Comparison of ENCODE assay signal across 19 cellular contexts in genomic region chr3:13544951-13545651, GRCh38. TPM values are rescaled to one million over a fixed set of nuclear protein-coding genes. Genes with fewer than 3 reads are reported as not detected.
A peak's percentile ranks its signal among the peaks of the same experiment; 100 is the strongest.
DNase-seq lines count a peak whose midpoint lies in the region; ATAC-seq, FAIRE-seq and TF ChIP-seq lines count a peak whose summit lies in the region.
"Had no signal": no experiment of that assay in that cellular context is flagged by ENCODE, and none has a peak within 500 bp of the region (broad histone marks: within the 10 kb centered on the region; RNA-seq: fewer than 3 reads in every experiment).

No MANE protein-coding gene starts in this region.

- H3K4me3 ChIP-seq in Caco-2 (ENCODE audit: low read depth, low read length) = no peak overlapping the region
- no peak overlapping the region for H3K4me3 ChIP-seq in ascending aorta
- no peak overlapping the region for H3K4me3 ChIP-seq in neural progenitor cell
- H3K4me3 ChIP-seq: lower lobe of right lung, thoracic aorta had no signal

- H3K4me1 Mint-ChIP-seq in Caco-2 (ENCODE audit: low read depth, unreplicated experiment) (peaks cover 32% of the 10 kb centered on the region), HFFc6 (ENCODE audit: low read depth) (peaks cover 79% of the 10 kb centered on the region), neural progenitor cell (peaks cover 41% of the 10 kb centered on the region)

- DNase-seq in Caco-2 (no peak), HFFc6 (no peak), ascending aorta (ENCODE audit: low spot score in 2 of 2) (no peak), neural progenitor cell (ENCODE audit: low spot score) (no peak), GF-D8 (lab: John Stamatoyannopoulos, UW) (no peak), H54 (ENCODE audit: insufficient read length, low spot score) (no peak)
- no peak for DNase-seq in NK-92 treated with Interleukin-12 subunit alpha and Interleukin-12 subunit beta, amount 100 ng/mL, for 24 hours (lab: John Stamatoyannopoulos, UW)
- DNase-seq: cortex of kidney, DMS153, lower lobe of right lung, NCI-H2029, NCI-H69 had no signal

- intact Hi-C loops in Caco-2 (cut with micrococcal nuclease; ENCODE audit: unreplicated experiment) (loop anchor here (5.0 kb wide), 2 partner anchors 38 to 52 kb away; no protein-coding TSS in a partner anchor), ascending aorta (cut with DNase I) (no loop called here)

- peaks cover 24% of the 10 kb centered on the region for H3K4me1 ChIP-seq in Caco-2
- peaks cover 4 to 10% of the 10 kb centered on the region in 2 donors for H3K4me1 ChIP-seq in ascending aorta
- no peaks in the 10 kb centered on the region for H3K4me1 ChIP-seq in neural progenitor cell

- no peak overlapping the region for H3K9ac ChIP-seq in neural progenitor cell

- TF ChIP-seq CTCF in Caco-2 (IDR thresholded peaks at IDR 0.05; ENCODE audit: insufficient read depth in 1 of 2, low read depth in 1 of 2, low read length in 1 of 2, severe bottlenecking in 1 of 2, unreplicated experiment in 1 of 2) (no peak), HFFc6 (IDR thresholded peaks at IDR 0.05) (no peak), ascending aorta (IDR thresholded peaks at IDR 0.05) (no peak), neural progenitor cell (IDR thresholded peaks at IDR 0.05) (no peak)

- H4K20me1 ChIP-seq in neural progenitor cell (ENCODE audit: low read depth) = no peaks in the 10 kb centered on the region

- no peaks in the 10 kb centered on the region for H3K36me3 ChIP-seq in Caco-2 (ENCODE audit: control insufficient read depth, insufficient read depth, low read length)
- H3K36me3 ChIP-seq in ascending aorta = no peaks in the 10 kb centered on the region
- no peaks in the 10 kb centered on the region for H3K36me3 ChIP-seq in neural progenitor cell
- H3K36me3 ChIP-seq: lower lobe of right lung, thoracic aorta had no signal

- H3K27ac Mint-ChIP-seq in Caco-2 (ENCODE audit: unreplicated experiment) (peak overlapping the region; percentile 85), HFFc6 (peak overlapping the region; percentile 83), neural progenitor cell (peak overlapping the region; percentile 21)
- H3K27ac Mint-ChIP-seq: B cell had no signal

- no peak overlapping the region for H2AFZ ChIP-seq in neural progenitor cell (replicated peaks)

- BruUV-seq in Caco-2 (replicated peaks; lab: Mats Ljungman, UMichigan) = no TSS peak

- H3K9me3 ChIP-seq in Caco-2 (no peaks in the 10 kb centered on the region), ascending aorta (no peaks in the 10 kb centered on the region), neural progenitor cell (ENCODE audit: low read depth) (no peaks in the 10 kb centered on the region)
- H3K9me3 ChIP-seq: thoracic aorta had no signal

- H3K4me3 Mint-ChIP-seq in Caco-2 (ENCODE audit: unreplicated experiment) = no peak overlapping the region
- no peak overlapping the region for H3K4me3 Mint-ChIP-seq in HFFc6
- no peak overlapping the region for H3K4me3 Mint-ChIP-seq in neural progenitor cell
- H3K4me3 Mint-ChIP-seq: neural crest cell had no signal

- H3K27ac ChIP-seq in ascending aorta (peak overlapping the region; percentile 12 to 59), neural progenitor cell (no peak overlapping the region)
- H3K27ac ChIP-seq: epithelial cell of prostate had no signal

- no peaks in the 10 kb centered on the region for H3K79me2 ChIP-seq in neural progenitor cell (ENCODE audit: low read depth)

- no peak for ATAC-seq in HG03097 (IDR thresholded peaks at IDR 0.05; ENCODE audit: low FRiP score, unreplicated experiment)
- ATAC-seq: lower lobe of right lung, Panc1 had no signal

- CTCF ChIA-PET in Caco-2 (lab: Charles Lee) = interaction anchor here (0.9 kb wide), 1 partner anchor 103 kb away, joined by 3 read pairs; no protein-coding TSS in a partner anchor

- POLR2A ChIA-PET in Caco-2 (lab: Charles Lee) = no interaction called here

- H3F3A ChIP-seq in neural progenitor cell (ENCODE audit: low read depth) = peaks cover 12% of the 10 kb centered on the region

- no peaks in the 10 kb centered on the region for H3K27me3 Mint-ChIP-seq in Caco-2 (ENCODE audit: insufficient read depth, unreplicated experiment)
- no peaks in the 10 kb centered on the region; the same call in 1 of the 2 replicates for H3K27me3 Mint-ChIP-seq in HFFc6 (ENCODE audit: insufficient read depth)
- peaks cover 17% of the 10 kb centered on the region for H3K27me3 Mint-ChIP-seq in neural progenitor cell (ENCODE audit: insufficient read depth, low read depth)

- H3K27me3 ChIP-seq in Caco-2 (replicated peaks; ENCODE audit: control insufficient read depth, insufficient read depth, low read length) (no peaks in the 10 kb centered on the region), ascending aorta (no peaks in the 10 kb centered on the region), neural progenitor cell (peaks cover 28% of the 10 kb centered on the region)

- H3K9me3 Mint-ChIP-seq in Caco-2 (ENCODE audit: unreplicated experiment) = no peaks in the 10 kb centered on the region
- peaks cover 20% of the 10 kb centered on the region for H3K9me3 Mint-ChIP-seq in HFFc6
- peaks cover 2% of the 10 kb centered on the region for H3K9me3 Mint-ChIP-seq in neural progenitor cell
- H3K9me3 Mint-ChIP-seq: neural crest cell had no signal

- no peak overlapping the region for H3K4me2 ChIP-seq in neural progenitor cell

- peaks cover 6% of the 10 kb centered on the region for H3K36me3 Mint-ChIP-seq in Caco-2 (ENCODE audit: insufficient read depth, unreplicated experiment)
- peaks cover 12% of the 10 kb centered on the region; the same call in 1 of the 2 replicates for H3K36me3 Mint-ChIP-seq in HFFc6 (ENCODE audit: low read depth)
- no peaks in the 10 kb centered on the region for H3K36me3 Mint-ChIP-seq in neural progenitor cell

- no peak for FAIRE-seq in H54 (lab: Jason Lieb, UNC)
- FAIRE-seq: GM18507 had no signal

- TF ChIP-seq POLR2A in H54 (IDR thresholded peaks at IDR 0.05; ENCODE audit: low read depth, low read length) = no peak

RNA-seq across cellular contexts. Expression of gene FBLN2, which starts 3.8 kb away (rescaled TPM):
- total RNA-seq in Caco-2 (2022) (36.7 and 48.8 TPM in 2 replicates), ascending aorta (323 TPM), neural progenitor cell (ENCODE audit: low replicate concordance) (15.0 and 15.9 TPM in 2 replicates)
- 10 to 100 TPM; 55.7 to 84.5 (median 69.4) TPM for total RNA-seq in HFFc6 (2021; fragmentation: NEBNext Ultra II Directional; extraction: Animal tissue kit (Norgen Biotek cat#: 25700))

Comparison
In these comparisons a context has a peak if more than half of its experiments do, and no peak if none do; other contexts are left out.
1. H3K27ac Mint-ChIP-seq: peak in every context shown above with its lines; median percentile 85 in Caco-2; 83 in HFFc6; 21 in neural progenitor cell.